ENCODE assay signal across 1 cellular context in the genomic region with DNA sequence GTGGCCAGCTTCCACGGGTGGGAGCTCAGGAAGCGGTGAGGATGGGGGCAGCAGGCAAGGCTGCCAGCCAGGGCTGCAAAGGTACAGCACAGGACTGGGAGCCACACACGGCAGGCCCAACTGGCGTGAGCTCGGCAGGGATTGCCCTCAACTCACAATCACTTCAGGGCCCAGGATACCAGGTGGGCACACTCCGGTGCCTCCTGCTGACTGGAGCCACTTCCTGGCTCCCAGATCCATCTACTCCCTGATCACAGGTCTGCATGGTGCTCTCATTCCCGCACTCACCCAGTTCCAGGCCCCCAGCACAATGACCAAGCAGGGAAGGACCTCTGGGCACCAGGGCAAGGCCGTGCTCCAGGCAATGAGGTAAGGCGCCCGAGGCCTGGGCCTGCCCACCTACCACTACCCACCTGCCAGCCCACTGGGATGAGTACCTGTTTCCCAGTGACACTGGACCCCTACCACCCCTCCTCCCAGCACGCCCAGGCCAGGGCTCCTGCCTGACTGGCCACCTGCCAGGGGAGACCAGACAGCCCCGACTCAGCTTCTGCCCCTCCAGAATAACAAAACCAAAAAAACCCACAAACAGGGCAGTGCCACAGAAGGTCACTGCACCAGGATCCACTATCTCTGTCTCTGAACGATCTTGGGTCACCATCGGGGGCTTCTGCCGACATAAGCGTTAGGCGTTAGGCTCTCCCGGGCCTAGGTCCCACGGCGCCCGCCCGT.
TF ChIP-seq lines count a peak whose summit lies in the region.

No MANE protein-coding gene starts in this region.

TF ChIP-seq in SK-N-SH treated with all-trans-retinoic acid at 6 μM for 48 hours, 23 proteins besides CTCF, POLR2A, EP300 and RAD21 (continued from another document):
- TF ChIP-seq PATZ1 (CRISPR knock-in tag; IDR thresholded peaks at IDR 0.05; ENCODE audit: borderline replicate concordance) (no peak), PPARA (CRISPR knock-in tag; IDR thresholded peaks at IDR 0.05; ENCODE audit: borderline replicate concordance) (no peak), ISL1 (CRISPR knock-in tag; IDR thresholded peaks at IDR 0.05) (no peak)
